In genomic region chr22:29093501-29093921, GRCh38 we compare ENCODE assay signal across 1 cellular context.
A peak's percentile ranks its signal among the peaks of the same experiment; 100 is the strongest.
TF ChIP-seq lines count a peak whose summit lies in the region.

No MANE protein-coding gene starts in this region.

TF ChIP-seq in SK-N-SH, 30 proteins besides CTCF, POLR2A, EP300 and RAD21 (continued from another document):
- TF ChIP-seq ZBTB33 (IDR thresholded peaks at IDR 0.05; ENCODE audit: borderline replicate concordance, low read depth) (no peak), IRF3 (IDR thresholded peaks at IDR 0.05; ENCODE audit: low read depth, low read length) (no peak), USF1 (IDR thresholded peaks at IDR 0.05; ENCODE audit: borderline replicate concordance, low read depth) (no peak), RXRA (IDR thresholded peaks at IDR 0.05; ENCODE audit: borderline replicate concordance, low read depth) (peak; percentile 16; the same call in 1 of the 2 replicates), JUND (IDR thresholded peaks at IDR 0.05) (peak; percentile 83), NFIC (IDR thresholded peaks at IDR 0.05; ENCODE audit: borderline replicate concordance) (peak; percentile 42), PBX3 (IDR thresholded peaks at IDR 0.05) (peak; percentile 61), MEF2A (IDR thresholded peaks at IDR 0.05; ENCODE audit: borderline replicate concordance, low read depth) (no peak), ELF1 (IDR thresholded peaks at IDR 0.05) (no peak), TEAD4 (IDR thresholded peaks at IDR 0.05; ENCODE audit: borderline replicate concordance, insufficient read depth) (0 out of 2 replicates have a peak, but pooled peaks have one; percentile 80)
TF ChIP-seq in SK-N-SH: peak in this region for 13.
